In the genomic region with DNA sequence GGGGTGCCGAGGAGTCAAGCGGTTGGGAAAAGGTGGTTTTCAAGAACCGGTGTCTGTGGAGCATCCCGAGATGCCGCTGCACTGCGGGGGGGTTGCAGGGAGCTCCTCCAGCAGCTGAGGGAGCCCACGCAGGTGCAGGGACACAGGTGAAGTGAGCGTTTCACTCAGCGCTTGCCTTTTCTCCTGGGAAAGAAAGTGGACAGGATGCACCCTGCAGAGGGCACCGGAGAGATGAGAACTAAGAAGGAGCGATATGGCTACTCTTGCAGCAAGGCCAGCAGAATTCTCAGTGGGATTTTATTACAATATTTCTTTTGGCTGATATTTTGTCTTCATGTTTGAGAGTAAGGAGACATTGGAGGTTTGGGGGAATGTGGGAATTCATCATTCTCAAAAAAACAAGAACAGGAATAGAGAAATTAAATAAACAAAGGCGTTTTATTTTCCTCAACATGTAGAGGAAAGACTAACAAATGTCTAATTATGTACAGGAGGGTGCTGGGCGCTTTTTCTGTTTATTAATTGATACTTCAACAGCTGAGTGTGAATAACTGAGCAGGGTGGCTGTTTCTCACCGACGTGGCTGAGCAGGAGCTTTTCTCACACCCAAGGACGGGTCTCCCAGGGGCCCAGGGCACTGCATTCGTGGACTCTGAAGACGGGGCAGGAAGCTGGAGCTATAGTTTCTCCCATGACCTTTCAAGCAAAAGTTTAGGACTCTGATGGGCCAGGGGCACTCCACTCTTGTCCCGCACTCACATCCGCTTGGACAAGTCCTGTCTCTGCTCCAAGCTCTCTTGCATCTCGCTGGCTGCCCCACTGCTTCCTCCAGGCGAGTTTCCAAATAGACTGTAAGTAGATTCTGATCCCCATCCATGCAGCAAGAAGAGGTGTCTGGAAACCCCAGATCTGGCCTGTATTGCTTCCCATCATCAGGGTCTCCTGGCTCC, we compare ENCODE assay signal across 13 cellular contexts.
DNase-seq lines count a peak whose midpoint lies in the region; ATAC-seq and TF ChIP-seq lines count a peak whose summit lies in the region.
"Had no signal": no experiment of that assay in that cellular context is flagged by ENCODE, and none has a peak within 500 bp of the region (broad histone marks: within the 10 kb centered on the region; RNA-seq: fewer than 3 reads in every experiment).

No MANE protein-coding gene starts in this region.

- H3K27ac Mint-ChIP-seq in neural crest cell (ENCODE audit: unreplicated experiment): peak overlapping the region; percentile 62
- H3K27ac Mint-ChIP-seq: activated B cell treated with CpG ODN at 0.5 μM for 24 hours, B cell had no signal

- peak; percentile 15 for TF ChIP-seq CTCF in fibroblast of the aortic adventitia (IDR thresholded peaks at IDR 0.05; ENCODE audit: insufficient read depth, low read length)
- TF ChIP-seq CTCF in neural crest cell (conservative IDR thresholded peaks at IDR 0.05): peak; percentile 46

- ATAC-seq in GM19395 (IDR thresholded peaks at IDR 0.05; ENCODE audit: unreplicated experiment) (no peak), HG03175 (IDR thresholded peaks at IDR 0.05; ENCODE audit: unreplicated experiment) (no peak)

- H3K36me3 Mint-ChIP-seq in neural crest cell (ENCODE audit: low read depth): no peaks in the 10 kb centered on the region

- H3K4me1 Mint-ChIP-seq in neural crest cell: peaks cover 4% of the 10 kb centered on the region
- H3K4me1 Mint-ChIP-seq: activated B cell treated with CpG ODN at 0.5 μM for 24 hours, B cell had no signal

- DNase-seq in Ammon's horn (ENCODE audit: low spot score) (peak; percentile 51), NCI-H1092 (lab: John Stamatoyannopoulos, UW) (peak; percentile 10), fibroblast of the aortic adventitia (ENCODE audit: low read depth) (peak; percentile 28), neural crest cell (ENCODE audit: low read depth, low spot score) (no peak), HEK293T (ENCODE audit: extremely low spot score) (no peak)
- no peak for DNase-seq in stimulated activated CD4-positive, alpha-beta T cell treated with anti-CD3 and anti-CD28 coated beads, Interleukin-4, amount 100 ng/mL, for 24 hours
- DNase-seq: activated B cell treated with CpG ODN at 0.5 μM for 24 hours, naive B cell, NCI-H1436 treated with DMSO at 0.1 percent for 48 hours had no signal

- no peaks in the 10 kb centered on the region for H3K27me3 Mint-ChIP-seq in neural crest cell (ENCODE audit: low read depth)
- H3K27me3 Mint-ChIP-seq: activated B cell treated with CpG ODN at 0.5 μM for 24 hours, B cell had no signal

- POLR2A ChIA-PET in HEK293T (lab: Yijun Ruan, JAX): no interaction called here

- no peak overlapping the region for H3K4me3 ChIP-seq in fibroblast of the aortic adventitia (ENCODE audit: low read depth, low read length)
- H3K4me3 ChIP-seq: vagina had no signal

- peaks cover 3% of the 10 kb centered on the region for H3K9me3 Mint-ChIP-seq in neural crest cell

- CTCF ChIA-PET in HEK293T (lab: Yijun Ruan, JAX): no interaction called here

- no peak overlapping the region for H3K4me3 Mint-ChIP-seq in neural crest cell
- H3K4me3 Mint-ChIP-seq: activated B cell treated with CpG ODN at 0.5 μM for 24 hours, B cell, naive B cell had no signal

TF ChIP-seq in HEK293T, 16 proteins besides CTCF, POLR2A, EP300 and RAD21:
- no peak for TF ChIP-seq CTBP1 (IDR thresholded peaks at IDR 0.05; ENCODE audit: borderline replicate concordance)
- no peak for TF ChIP-seq SP1 (IDR thresholded peaks at IDR 0.05)
- TF ChIP-seq FOXK2 (IDR thresholded peaks at IDR 0.05): no peak
- no peak for TF ChIP-seq LEF1 (IDR thresholded peaks at IDR 0.05; ENCODE audit: borderline replicate concordance)
- no peak for TF ChIP-seq NFRKB (IDR thresholded peaks at IDR 0.05)
- no peak for TF ChIP-seq ZNF384 (IDR thresholded peaks at IDR 0.05)
- TF ChIP-seq FOXM1 (IDR thresholded peaks at IDR 0.05; ENCODE audit: borderline replicate concordance): no peak
- no peak for TF ChIP-seq TARDBP (IDR thresholded peaks at IDR 0.05)
- TF ChIP-seq, protein P1, sequence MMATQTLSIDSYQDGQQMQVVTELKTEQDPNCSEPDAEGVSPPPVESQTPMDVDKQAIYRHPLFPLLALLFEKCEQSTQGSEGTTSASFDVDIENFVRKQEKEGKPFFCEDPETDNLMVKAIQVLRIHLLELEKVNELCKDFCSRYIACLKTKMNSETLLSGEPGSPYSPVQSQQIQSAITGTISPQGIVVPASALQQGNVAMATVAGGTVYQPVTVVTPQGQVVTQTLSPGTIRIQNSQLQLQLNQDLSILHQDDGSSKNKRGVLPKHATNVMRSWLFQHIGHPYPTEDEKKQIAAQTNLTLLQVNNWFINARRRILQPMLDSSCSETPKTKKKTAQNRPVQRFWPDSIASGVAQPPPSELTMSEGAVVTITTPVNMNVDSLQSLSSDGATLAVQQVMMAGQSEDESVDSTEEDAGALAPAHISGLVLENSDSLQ (IDR thresholded peaks at IDR 0.05): no peak
- no peak for TF ChIP-seq BHLHE40 (IDR thresholded peaks at IDR 0.05; ENCODE audit: borderline replicate concordance)
- no peak for TF ChIP-seq L3MBTL2 (conservative IDR thresholded peaks at IDR 0.05)
- TF ChIP-seq ARNT (IDR thresholded peaks at IDR 0.05): no peak
- TF ChIP-seq SUZ12 (IDR thresholded peaks at IDR 0.05): no peak
- TF ChIP-seq ELF4 (IDR thresholded peaks at IDR 0.05): no peak

Comparison
In these comparisons a context has a peak if more than half of its experiments do, and no peak if none do; other contexts are left out.
1. DNase-seq: peak in Ammon's horn (single experiment), NCI-H1092 (single experiment) and fibroblast of the aortic adventitia (single experiment); none in neural crest cell (single experiment), HEK293T (single experiment) and stimulated activated CD4-positive, alpha-beta T cell treated with anti-CD3 and anti-CD28 coated beads, Interleukin-4, amount 100 ng/mL, for 24 hours (single experiment).